11 cellular contexts compared by ENCODE assay signal in genomic region chr11:111450480-111451320, GRCh38.
A peak's percentile ranks its signal among the peaks of the same experiment; 100 is the strongest.
DNase-seq lines count a peak whose midpoint lies in the region; ATAC-seq and TF ChIP-seq lines count a peak whose summit lies in the region.
"Had no signal": no experiment of that assay in that cellular context is flagged by ENCODE, and none has a peak within 500 bp of the region (broad histone marks: within the 10 kb centered on the region; RNA-seq: fewer than 3 reads in every experiment).

No MANE protein-coding gene starts in this region.

- H3K36me3 Mint-ChIP-seq in activated B cell treated with CpG ODN at 0.5 μM for 24 hours (ENCODE audit: low read depth): no peaks in the 10 kb centered on the region
- H3K36me3 Mint-ChIP-seq: activated naive CD8-positive, alpha-beta T cell; CD4-positive, alpha-beta memory T cell had no signal

- no peak overlapping the region for H3K4me3 Mint-ChIP-seq in activated B cell treated with CpG ODN at 0.5 μM for 24 hours
- H3K4me3 Mint-ChIP-seq: activated naive CD8-positive, alpha-beta T cell; CD4-positive, alpha-beta memory T cell had no signal

- H3K27ac Mint-ChIP-seq in activated B cell treated with CpG ODN at 0.5 μM for 24 hours: no peak overlapping the region
- H3K27ac Mint-ChIP-seq: activated naive CD8-positive, alpha-beta T cell had no signal

- in situ Hi-C loops in GM13976 (cut with MboI; ENCODE audit: low sequenced_read_pairs, unreplicated experiment): no loop called here

- ATAC-seq in HG03066 (IDR thresholded peaks at IDR 0.05; ENCODE audit: low read depth, unreplicated experiment) (peak; percentile 78), activated B cell treated with CpG ODN at 0.5 μM for 24 hours (ENCODE audit: low read depth) (peak; percentile 67), Right ventricle myocardium inferior (no peak)
- ATAC-seq: right cardiac atrium had no signal

- DNase-seq in GM13976 (ENCODE audit: low spot score) (peak; percentile 45), GM20000 (ENCODE audit: low spot score) (peak; percentile 51), activated B cell treated with CpG ODN at 0.5 μM for 24 hours (no peak), SW480 (ENCODE audit: low spot score) (no peak), Right ventricle myocardium inferior (ENCODE audit: missing footprints) (no peak), DMS53 (lab: John Stamatoyannopoulos, UW) (no peak), RPMI8226 (no peak)
- DNase-seq: CD4-positive, alpha-beta memory T cell; right cardiac atrium had no signal

- peaks cover 36% of the 10 kb centered on the region for H3K4me1 Mint-ChIP-seq in activated B cell treated with CpG ODN at 0.5 μM for 24 hours

- POLR2A ChIA-PET in activated B cell treated with CpG ODN at 0.5 μM for 24 hours (lab: Charles Lee): interaction anchor here (0.6 kb wide), 2 partner anchors 9 to 1021 kb away, joined by 3 read pairs; partner anchors contain the start of gene FDX1

- no peaks in the 10 kb centered on the region for H3K9me3 Mint-ChIP-seq in activated B cell treated with CpG ODN at 0.5 μM for 24 hours

- CTCF ChIA-PET in activated B cell treated with CpG ODN at 0.5 μM for 24 hours (lab: Charles Lee): interaction anchor here (1.0 to 1.2 kb wide), 3 partner anchors 167 to 391 kb away, joined by 3 read pairs; no protein-coding TSS in a partner anchor

- H3K27me3 Mint-ChIP-seq in activated B cell treated with CpG ODN at 0.5 μM for 24 hours: peaks cover 29% of the 10 kb centered on the region
- H3K27me3 Mint-ChIP-seq: activated naive CD8-positive, alpha-beta T cell; CD4-positive, alpha-beta memory T cell had no signal

- intact Hi-C loops in activated B cell treated with CpG ODN at 0.5 μM for 24 hours (cut with micrococcal nuclease) (no loop called here), Right ventricle myocardium inferior (cut with DNase I) (loop anchor here (10.0 kb wide), 1 partner anchor 394 kb away; no protein-coding TSS in a partner anchor)

- TF ChIP-seq CTCF in GM13976 (IDR thresholded peaks at IDR 0.05; ENCODE audit: borderline replicate concordance, control extremely low read depth, extremely low read depth, insufficient read depth, missing control alignments) (no peak), GM20000 (IDR thresholded peaks at IDR 0.05; ENCODE audit: extremely low read depth, missing control alignments) (no peak), activated B cell treated with CpG ODN at 0.5 μM for 24 hours (IDR thresholded peaks at IDR 0.05) (no peak)

Comparison
In these comparisons a context has a peak if more than half of its experiments do, and no peak if none do; other contexts are left out.
1. DNase-seq: peak in GM13976 (single experiment) and GM20000 (single experiment); none in activated B cell treated with CpG ODN at 0.5 μM for 24 hours (single experiment), SW480 (single experiment), Right ventricle myocardium inferior (single experiment), DMS53 (single experiment) and RPMI8226 (single experiment).